In genomic region chr14:61315288-61315687, GRCh38 we compare ENCODE assay signal across 22 cellular contexts. TPM values are rescaled to one million over a fixed set of nuclear protein-coding genes. Genes with fewer than 3 reads are reported as not detected.
"Had no signal": no experiment of that assay in that cellular context is flagged by ENCODE, and none has a peak within 500 bp of the region (broad histone marks: within the 10 kb centered on the region; RNA-seq: fewer than 3 reads in every experiment).

No MANE protein-coding gene starts in this region.

- H3K36me3 Mint-ChIP-seq: type B pancreatic cell had no signal

- DNase-seq: activated CD4-positive, alpha-beta T cell treated with anti-CD3 and anti-CD28 coated beads for 1 hour; activated CD4-positive, alpha-beta T cell treated with anti-CD3 and anti-CD28 coated beads, Interleukin-2, amount 50 U/mL, for 1 hour; activated CD8-positive, alpha-beta memory T cell treated with anti-CD3 and anti-CD28 coated beads, Interleukin-2, amount 50 U/mL, for 48 hours; activated naive CD4-positive, alpha-beta T cell; activated T-cell treated with anti-CD3 and anti-CD28 coated beads, Interleukin-2, amount 50 U/mL, for 4 hours; adrenal gland; brain microvascular endothelial cell; caudate nucleus; effector CD4-positive, alpha-beta T cell; heart left ventricle; retina; stimulated activated CD4-positive, alpha-beta T cell treated with anti-CD3 and anti-CD28 coated beads, Interleukin-2, amount 100 ng/mL, for 48 hours; stimulated activated naive CD4-positive, alpha-beta T cell treated with Interleukin-2 at 50 U/mL for 16 hours; WERI-Rb-1 had no signal

- H3K4me1 Mint-ChIP-seq: memory B cell had no signal

- H3K4me3 Mint-ChIP-seq: activated naive CD8-positive, alpha-beta T cell; activated T-cell treated with anti-CD3 and anti-CD28 coated beads, Interleukin-2, amount 50 U/mL, for 4 hours; dendritic cell treated with granulocyte-macrophage colony-stimulating factor and Interleukin-4, amounts not matched to agents 40 ng/mL and 50 ng/mL, for 4 days; memory B cell; natural killer cell treated with Interleukin-12 subunit alpha and Interleukin-12 subunit beta and Interleukin-15 and Interleukin-18, amount 100 ng/mL, for 72 hours; type B pancreatic cell had no signal

- H3K27ac Mint-ChIP-seq: activated naive CD8-positive, alpha-beta T cell; activated T-helper 2 cell treated with anti-CD3 and anti-CD28 coated beads, Interferon-gamma antibody, Interleukin-2, Interleukin-4, amounts not matched to agents 10 μg/mL and 5 μg/mL and 100 μg/mL, durations not matched to agents 14 hours and 24 hours and 36 hours; dendritic cell treated with granulocyte-macrophage colony-stimulating factor and Interleukin-4, amounts not matched to agents 40 ng/mL and 50 ng/mL, for 4 days; memory B cell; progenitor cell of endocrine pancreas; type B pancreatic cell had no signal

- ATAC-seq: activated T-cell treated with anti-CD3 and anti-CD28 coated beads, Interleukin-2, amount 50 U/mL, for 4 hours; heart left ventricle; natural killer cell treated with Interleukin-12 subunit alpha and Interleukin-12 subunit beta and Interleukin-15 and Interleukin-18, amount 100 ng/mL, for 72 hours had no signal

- H3K27me3 Mint-ChIP-seq: activated naive CD8-positive, alpha-beta T cell; dendritic cell treated with granulocyte-macrophage colony-stimulating factor and Interleukin-4, amounts not matched to agents 40 ng/mL and 50 ng/mL, for 4 days; natural killer cell treated with Interleukin-12 subunit alpha and Interleukin-12 subunit beta and Interleukin-15 and Interleukin-18, amount 100 ng/mL, for 72 hours; progenitor cell of endocrine pancreas; type B pancreatic cell had no signal

RNA-seq across cellular contexts. Expression of gene TMEM30B, which starts 34.1 kb away (rescaled TPM):
- total RNA-seq: fibroblast of villous mesenchyme had no signal
